Comparison of ENCODE assay signal across 8 cellular contexts in genomic region chr17:8631554-8631877, GRCh38. TPM values are rescaled to one million over a fixed set of nuclear protein-coding genes. Genes with fewer than 3 reads are reported as not detected.
DNase-seq lines count a peak whose midpoint lies in the region; ATAC-seq and TF ChIP-seq lines count a peak whose summit lies in the region.

No MANE protein-coding gene starts in this region.

- H3K4me2 ChIP-seq in BLaER1: peak overlapping the region; percentile 92

- no peak for ATAC-seq in naive thymus-derived CD8-positive, alpha-beta T cell
- ATAC-seq in GM21619 (IDR thresholded peaks at IDR 0.05; ENCODE audit: unreplicated experiment): no peak
- ATAC-seq in HG03442 (IDR thresholded peaks at IDR 0.05; ENCODE audit: unreplicated experiment): no peak

- peaks cover 10 to 25% (median 15%) of the 10 kb centered on the region in 4 donors for H3K4me1 Mint-ChIP-seq in naive thymus-derived CD8-positive, alpha-beta T cell

- peak overlapping the region; percentile 87 for H3K4me3 ChIP-seq in BLaER1
- H3K4me3 ChIP-seq in colonic mucosa: peak overlapping the region; percentile 95

- intact Hi-C loops in colonic mucosa (cut with DNase I): no loop called here

- H3K27me3 Mint-ChIP-seq in naive thymus-derived CD8-positive, alpha-beta T cell: peaks cover 23 to 52% (median 37%) of the 10 kb centered on the region in 5 donors

- peaks cover 0 to 3% (median 0%) of the 10 kb centered on the region in 9 donors for H3K9me3 Mint-ChIP-seq in naive thymus-derived CD8-positive, alpha-beta T cell

- H3K36me3 ChIP-seq in BLaER1 (no peaks in the 10 kb centered on the region), KOPT-K1 (ENCODE audit: insufficient read depth, low read length) (no peaks in the 10 kb centered on the region), colonic mucosa (no peaks in the 10 kb centered on the region)

- no peak for TF ChIP-seq CTCF in colonic mucosa (IDR thresholded peaks at IDR 0.05)

- POLR2A ChIA-PET in naive thymus-derived CD8-positive, alpha-beta T cell (lab: Charles Lee): no interaction called here

- H3K4me1 ChIP-seq in BLaER1 (peaks cover 29% of the 10 kb centered on the region), colonic mucosa (no peaks in the 10 kb centered on the region)

- no peaks in the 10 kb centered on the region for H3K36me3 Mint-ChIP-seq in naive thymus-derived CD8-positive, alpha-beta T cell

- no peaks in the 10 kb centered on the region for H3K27me3 ChIP-seq in BLaER1
- peaks cover 19% of the 10 kb centered on the region for H3K27me3 ChIP-seq in colonic mucosa

- H3K27ac Mint-ChIP-seq in naive thymus-derived CD8-positive, alpha-beta T cell: peak overlapping the region in 4 of 10 donors; percentile 48 to 68 (median 58)

- peak overlapping the region; percentile 81 to 98 (median 84) for H3K4me3 Mint-ChIP-seq in naive thymus-derived CD8-positive, alpha-beta T cell

- peak overlapping the region; percentile 74 for H3K9ac ChIP-seq in BLaER1
- peak overlapping the region in 1 of 2 donors; percentile 61 for H3K9ac ChIP-seq in colonic mucosa (ENCODE audit: low read depth in 2 of 2, low read length in 2 of 2)

- peak overlapping the region; percentile 66 for H3K27ac ChIP-seq in BLaER1
- peak overlapping the region; percentile 46 for H3K27ac ChIP-seq in KOPT-K1 (ENCODE audit: low read depth, low read length, poor library complexity, severe bottlenecking)
- no peak overlapping the region for H3K27ac ChIP-seq in colonic mucosa

- H4K20me1 ChIP-seq in BLaER1: peaks cover 21% of the 10 kb centered on the region

- DNase-seq in colonic mucosa (no peak), kidney tubule cell (ENCODE audit: low spot score) (no peak), A172 (ENCODE audit: low spot score) (no peak)
- no peak for DNase-seq in naive thymus-derived CD8-positive, alpha-beta T cell

- H3K9me3 ChIP-seq in BLaER1: no peaks in the 10 kb centered on the region
- no peaks in the 10 kb centered on the region for H3K9me3 ChIP-seq in KOPT-K1 (ENCODE audit: insufficient read depth, low read length, poor library complexity, severe bottlenecking)
- H3K9me3 ChIP-seq in colonic mucosa: no peaks in the 10 kb centered on the region

RNA-seq across cellular contexts. Expression of gene MYH10, which starts 1.0 kb away (rescaled TPM):
- total RNA-seq in colonic mucosa: 10 to 100 TPM; 12.4 to 17.0 TPM
- 1 to 10 TPM; 1.7 to 2.5 TPM for total RNA-seq in naive thymus-derived CD8-positive, alpha-beta T cell
- 1 to 10 TPM in 2 of 3 donors, under 1 TPM in 1; 0.56 to 3.1 (median 1.6) TPM for polyA plus RNA-seq in naive thymus-derived CD8-positive, alpha-beta T cell
- 47.1 and 72.1 TPM in 2 replicates for total RNA-seq in A172 (2014; rRNA removed; shearing (Covaris generic))
